ENCODE assay signal across 8 cellular contexts in genomic region chr11:77547863-77548551, GRCh38. TPM values are rescaled to one million over a fixed set of nuclear protein-coding genes. Genes with fewer than 3 reads are reported as not detected.
A peak's percentile ranks its signal among the peaks of the same experiment; 100 is the strongest.
DNase-seq lines count a peak whose midpoint lies in the region; ATAC-seq, FAIRE-seq and TF ChIP-seq lines count a peak whose summit lies in the region.

No MANE protein-coding gene starts in this region.

- CTCF ChIA-PET in PC-9 (lab: Charles Lee) = interaction anchor here (0.6 to 2.3 kb wide), 9 partner anchors 9 to 521 kb away, joined by 3 to 26 read pairs (median 4); no protein-coding TSS in a partner anchor

- DNase-seq in activated T-cell treated with anti-CD3 and anti-CD28 coated beads for 1 hour (ENCODE audit: low read depth) = peak; percentile 4
- no peak for DNase-seq in activated T-cell treated with anti-CD3 and anti-CD28 coated beads, Interleukin-2, amount 50 U/mL, for 4 hours
- peak; percentile 75 for DNase-seq in LoVo (ENCODE audit: low spot score)
- DNase-seq in PC-9 = peak; percentile 39 to 57
- peak; percentile 64 for DNase-seq in bronchial epithelial cell (ENCODE audit: low read depth)
- DNase-seq in iris pigment epithelial cell (ENCODE audit: low read depth) = peak; percentile 73
- peak; percentile 8 for DNase-seq in stimulated activated naive B cell treated with anti-CD40 and anti-IgM and Interleukin-4, amounts not matched to agents 10 μg/mL and 1 μg/mL and 100 μg/mL, for 72 hours
- DNase-seq in activated CD4-positive, CD25-positive, alpha-beta regulatory T cell treated with anti-CD3 and anti-CD28 coated beads, Interleukin-2, amount 50 U/mL, for 72 hours = no peak

- no peak overlapping the region for H2AFZ ChIP-seq in PC-9

- intact Hi-C loops in PC-9 (cut with micrococcal nuclease; ENCODE audit: unreplicated experiment) = loop anchor here (1.0 to 10.0 kb wide), 6 partner anchors 71 to 501 kb away; no protein-coding TSS in a partner anchor

- H4K20me1 ChIP-seq in PC-9 (ENCODE audit: insufficient read depth) = no peaks in the 10 kb centered on the region

- no peaks in the 10 kb centered on the region for H3K36me3 Mint-ChIP-seq in activated T-cell treated with anti-CD3 and anti-CD28 coated beads, Interleukin-2, amount 50 U/mL, for 4 hours (ENCODE audit: insufficient read depth)
- H3K36me3 Mint-ChIP-seq in stimulated activated naive B cell treated with anti-CD40 and anti-IgM and Interleukin-4, amounts not matched to agents 10 μg/mL and 1 μg/mL and 100 μg/mL, for 72 hours = no peaks in the 10 kb centered on the region

- peaks cover 4% of the 10 kb centered on the region for H3K4me1 Mint-ChIP-seq in activated T-cell treated with anti-CD3 and anti-CD28 coated beads, Interleukin-2, amount 50 U/mL, for 4 hours (ENCODE audit: low read depth)
- peaks cover 5 to 8% of the 10 kb centered on the region in 2 donors for H3K4me1 Mint-ChIP-seq in stimulated activated naive B cell treated with anti-CD40 and anti-IgM and Interleukin-4, amounts not matched to agents 10 μg/mL and 1 μg/mL and 100 μg/mL, for 72 hours

- no peaks in the 10 kb centered on the region for H3K27me3 Mint-ChIP-seq in activated T-cell treated with anti-CD3 and anti-CD28 coated beads, Interleukin-2, amount 50 U/mL, for 4 hours (ENCODE audit: low read depth)
- no peaks in the 10 kb centered on the region for H3K27me3 Mint-ChIP-seq in stimulated activated naive B cell treated with anti-CD40 and anti-IgM and Interleukin-4, amounts not matched to agents 10 μg/mL and 1 μg/mL and 100 μg/mL, for 72 hours

- H3K79me2 ChIP-seq in PC-9 (ENCODE audit: low read depth) = no peaks in the 10 kb centered on the region

- H3K9me3 ChIP-seq in PC-9 (ENCODE audit: insufficient read depth, low read depth) = 0 out of 2 replicates have a peak, but pooled peaks cover 5% of the 10 kb centered on the region

- no peak overlapping the region for H3K27ac ChIP-seq in PC-9

- H3K27ac Mint-ChIP-seq in stimulated activated naive B cell treated with anti-CD40 and anti-IgM and Interleukin-4, amounts not matched to agents 10 μg/mL and 1 μg/mL and 100 μg/mL, for 72 hours = no peak overlapping the region

- no peaks in the 10 kb centered on the region for H3K9me2 ChIP-seq in PC-9 (ENCODE audit: insufficient read depth)

- POLR2A ChIA-PET in PC-9 (lab: Charles Lee; ENCODE audit: unreplicated experiment) = interaction anchor here (0.7 kb wide), 1 partner anchor 44 kb away, joined by 6 read pairs; no protein-coding TSS in a partner anchor

- no peaks in the 10 kb centered on the region for H3K36me3 ChIP-seq in PC-9 (ENCODE audit: low read depth)
- H3K36me3 ChIP-seq in bronchial epithelial cell (ENCODE audit: control insufficient read depth, insufficient read depth, low read length) = no peaks in the 10 kb centered on the region

- no peak for ATAC-seq in activated T-cell treated with anti-CD3 and anti-CD28 coated beads, Interleukin-2, amount 50 U/mL, for 4 hours
- peak; percentile 50 to 58 for ATAC-seq in stimulated activated naive B cell treated with anti-CD40 and anti-IgM and Interleukin-4, amounts not matched to agents 10 μg/mL and 1 μg/mL and 100 μg/mL, for 72 hours (replicated peaks)

- TF ChIP-seq CTCF in PC-9 (conservative IDR thresholded peaks at IDR 0.05) (peak; percentile 90), bronchial epithelial cell (IDR thresholded peaks at IDR 0.05; ENCODE audit: insufficient read depth, low read length, severe bottlenecking) (peak; percentile 57)

- H3K4me2 ChIP-seq in PC-9 = no peak overlapping the region

- no peaks in the 10 kb centered on the region for H3K4me1 ChIP-seq in PC-9 (replicated peaks; ENCODE audit: insufficient read depth)

- no peaks in the 10 kb centered on the region for H3K27me3 ChIP-seq in PC-9 (ENCODE audit: insufficient read depth, low read depth)
- H3K27me3 ChIP-seq in bronchial epithelial cell (ENCODE audit: control insufficient read depth, insufficient read depth, low read length) = no peaks in the 10 kb centered on the region

- no peaks in the 10 kb centered on the region for H3F3A ChIP-seq in PC-9 (ENCODE audit: insufficient read depth, low read depth)

- H3K9me3 Mint-ChIP-seq in activated T-cell treated with anti-CD3 and anti-CD28 coated beads, Interleukin-2, amount 50 U/mL, for 4 hours = no peaks in the 10 kb centered on the region
- no peaks in the 10 kb centered on the region for H3K9me3 Mint-ChIP-seq in stimulated activated naive B cell treated with anti-CD40 and anti-IgM and Interleukin-4, amounts not matched to agents 10 μg/mL and 1 μg/mL and 100 μg/mL, for 72 hours

- BruUV-seq in PC-9 (replicated peaks; lab: Mats Ljungman, UMichigan) = no TSS peak

- no peak overlapping the region for H3K4me3 Mint-ChIP-seq in activated T-cell treated with anti-CD3 and anti-CD28 coated beads, Interleukin-2, amount 50 U/mL, for 4 hours
- no peak overlapping the region for H3K4me3 Mint-ChIP-seq in stimulated activated naive B cell treated with anti-CD40 and anti-IgM and Interleukin-4, amounts not matched to agents 10 μg/mL and 1 μg/mL and 100 μg/mL, for 72 hours

- no peak overlapping the region for H3K4me3 ChIP-seq in PC-9
- no peak overlapping the region for H3K4me3 ChIP-seq in bronchial epithelial cell (ENCODE audit: low read depth, low read length)

- no peak for FAIRE-seq in bronchial epithelial cell (lab: Jason Lieb, UNC)

RNA-seq across cellular contexts. Expression of gene AQP11, which starts 41.7 kb away (rescaled TPM):
- under 1 TPM; 0.22 to 0.33 (median 0.26) TPM for total RNA-seq in activated T-cell treated with anti-CD3 and anti-CD28 coated beads, Interleukin-2, amount 50 U/mL, for 4 hours
- total RNA-seq in PC-9 (2021) = 1.1 and 1.4 TPM in 2 replicates
- 0.26 and 0.53 TPM in 2 replicates for total RNA-seq in bronchial epithelial cell

Comparison
In these comparisons a context has a peak if more than half of its experiments do, and no peak if none do; other contexts are left out.
1. DNase-seq: peak in activated T-cell treated with anti-CD3 and anti-CD28 coated beads for 1 hour (single experiment), LoVo (single experiment), PC-9 (2 of 2), bronchial epithelial cell (single experiment), iris pigment epithelial cell (single experiment) and stimulated activated naive B cell treated with anti-CD40 and anti-IgM and Interleukin-4, amounts not matched to agents 10 μg/mL and 1 μg/mL and 100 μg/mL, for 72 hours (single experiment); none in activated T-cell treated with anti-CD3 and anti-CD28 coated beads, Interleukin-2, amount 50 U/mL, for 4 hours (single experiment) and activated CD4-positive, CD25-positive, alpha-beta regulatory T cell treated with anti-CD3 and anti-CD28 coated beads, Interleukin-2, amount 50 U/mL, for 72 hours (single experiment).
2. ATAC-seq: peak in stimulated activated naive B cell treated with anti-CD40 and anti-IgM and Interleukin-4, amounts not matched to agents 10 μg/mL and 1 μg/mL and 100 μg/mL, for 72 hours (2 of 2); none in activated T-cell treated with anti-CD3 and anti-CD28 coated beads, Interleukin-2, amount 50 U/mL, for 4 hours (0 of 2).